In genomic region chr7:43590862-43591550, GRCh38 we compare ENCODE assay signal across 1 cellular context.
TF ChIP-seq lines count a peak whose summit lies in the region.

No MANE protein-coding gene starts in this region.

TF ChIP-seq in GM12878, 131 proteins besides CTCF, POLR2A, EP300 and RAD21 (continued from another document and continues in another):
- TF ChIP-seq ZBTB40 (IDR thresholded peaks at IDR 0.05; ENCODE audit: borderline replicate concordance) (no peak), CBFB (IDR thresholded peaks at IDR 0.05; ENCODE audit: low read depth) (peak; percentile 97), BRCA1 (IDR thresholded peaks at IDR 0.05; ENCODE audit: low read depth, low read length) (no peak), IRF5 (IDR thresholded peaks at IDR 0.05; ENCODE audit: borderline replicate concordance) (no peak), REST (IDR thresholded peaks at IDR 0.05; ENCODE audit: low read depth, low read length) (peak; percentile 24; the same call in 1 of the 2 replicates), SMARCA5 (IDR thresholded peaks at IDR 0.05) (no peak), SIN3A (IDR thresholded peaks at IDR 0.05; ENCODE audit: low read depth, low read length) (no peak), NR2F1 (conservative IDR thresholded peaks at IDR 0.05) (peak; percentile 87), JUND (IDR thresholded peaks at IDR 0.05; ENCODE audit: low read depth, low read length) (peak; percentile 97), WRNIP1 (IDR thresholded peaks at IDR 0.05; ENCODE audit: borderline replicate concordance, low read depth, low read length) (no peak), RCOR1 (conservative IDR thresholded peaks at IDR 0.05; ENCODE audit: low read depth, low read length) (no peak), SMC3 (IDR thresholded peaks at IDR 0.05; ENCODE audit: borderline replicate concordance, low read length) (no peak), NFXL1 (IDR thresholded peaks at IDR 0.05; ENCODE audit: borderline replicate concordance) (no peak), BMI1 (IDR thresholded peaks at IDR 0.05; ENCODE audit: borderline replicate concordance) (peak; percentile 86), NR2C1 (IDR thresholded peaks at IDR 0.05) (no peak), TCF7 (IDR thresholded peaks at IDR 0.05; ENCODE audit: borderline replicate concordance) (peak; percentile 64; the same call in 1 of the 2 replicates), RELB (IDR thresholded peaks at IDR 0.05; ENCODE audit: low read depth) (peak; percentile 83), ATF7 (IDR thresholded peaks at IDR 0.05; ENCODE audit: low read depth) (peak; percentile 82), POU2F2 (IDR thresholded peaks at IDR 0.05; ENCODE audit: borderline replicate concordance, low read depth, low read length) (peak; percentile 97), IRF4 (IDR thresholded peaks at IDR 0.05; ENCODE audit: low read depth, low read length) (peak; percentile 100), FOS (IDR thresholded peaks at IDR 0.05; ENCODE audit: borderline replicate concordance, extremely low read depth, insufficient read length) (no peak), HCFC1 (IDR thresholded peaks at IDR 0.05; ENCODE audit: low read length) (no peak), MTA2 (IDR thresholded peaks at IDR 0.05; ENCODE audit: low read depth) (peak; percentile 96), IKZF2 (IDR thresholded peaks at IDR 0.05) (peak; percentile 94 to 97), BHLHE40 (IDR thresholded peaks at IDR 0.05; ENCODE audit: borderline replicate concordance in 1 of 2, low read depth in 2 of 2, low read length in 1 of 2) (peak; percentile 75 to 85), TARDBP (IDR thresholded peaks at IDR 0.05; ENCODE audit: borderline replicate concordance) (0 out of 2 replicates have a peak, but pooled peaks have one; percentile 50), CBX3 (IDR thresholded peaks at IDR 0.05; ENCODE audit: borderline replicate concordance, low read depth) (no peak), FOXK2 (IDR thresholded peaks at IDR 0.05) (no peak), ESRRA (IDR thresholded peaks at IDR 0.05; ENCODE audit: low read length) (no peak), IKZF1 (conservative IDR thresholded peaks at IDR 0.05) (peak; percentile 91)
- TF ChIP-seq, protein P1, sequence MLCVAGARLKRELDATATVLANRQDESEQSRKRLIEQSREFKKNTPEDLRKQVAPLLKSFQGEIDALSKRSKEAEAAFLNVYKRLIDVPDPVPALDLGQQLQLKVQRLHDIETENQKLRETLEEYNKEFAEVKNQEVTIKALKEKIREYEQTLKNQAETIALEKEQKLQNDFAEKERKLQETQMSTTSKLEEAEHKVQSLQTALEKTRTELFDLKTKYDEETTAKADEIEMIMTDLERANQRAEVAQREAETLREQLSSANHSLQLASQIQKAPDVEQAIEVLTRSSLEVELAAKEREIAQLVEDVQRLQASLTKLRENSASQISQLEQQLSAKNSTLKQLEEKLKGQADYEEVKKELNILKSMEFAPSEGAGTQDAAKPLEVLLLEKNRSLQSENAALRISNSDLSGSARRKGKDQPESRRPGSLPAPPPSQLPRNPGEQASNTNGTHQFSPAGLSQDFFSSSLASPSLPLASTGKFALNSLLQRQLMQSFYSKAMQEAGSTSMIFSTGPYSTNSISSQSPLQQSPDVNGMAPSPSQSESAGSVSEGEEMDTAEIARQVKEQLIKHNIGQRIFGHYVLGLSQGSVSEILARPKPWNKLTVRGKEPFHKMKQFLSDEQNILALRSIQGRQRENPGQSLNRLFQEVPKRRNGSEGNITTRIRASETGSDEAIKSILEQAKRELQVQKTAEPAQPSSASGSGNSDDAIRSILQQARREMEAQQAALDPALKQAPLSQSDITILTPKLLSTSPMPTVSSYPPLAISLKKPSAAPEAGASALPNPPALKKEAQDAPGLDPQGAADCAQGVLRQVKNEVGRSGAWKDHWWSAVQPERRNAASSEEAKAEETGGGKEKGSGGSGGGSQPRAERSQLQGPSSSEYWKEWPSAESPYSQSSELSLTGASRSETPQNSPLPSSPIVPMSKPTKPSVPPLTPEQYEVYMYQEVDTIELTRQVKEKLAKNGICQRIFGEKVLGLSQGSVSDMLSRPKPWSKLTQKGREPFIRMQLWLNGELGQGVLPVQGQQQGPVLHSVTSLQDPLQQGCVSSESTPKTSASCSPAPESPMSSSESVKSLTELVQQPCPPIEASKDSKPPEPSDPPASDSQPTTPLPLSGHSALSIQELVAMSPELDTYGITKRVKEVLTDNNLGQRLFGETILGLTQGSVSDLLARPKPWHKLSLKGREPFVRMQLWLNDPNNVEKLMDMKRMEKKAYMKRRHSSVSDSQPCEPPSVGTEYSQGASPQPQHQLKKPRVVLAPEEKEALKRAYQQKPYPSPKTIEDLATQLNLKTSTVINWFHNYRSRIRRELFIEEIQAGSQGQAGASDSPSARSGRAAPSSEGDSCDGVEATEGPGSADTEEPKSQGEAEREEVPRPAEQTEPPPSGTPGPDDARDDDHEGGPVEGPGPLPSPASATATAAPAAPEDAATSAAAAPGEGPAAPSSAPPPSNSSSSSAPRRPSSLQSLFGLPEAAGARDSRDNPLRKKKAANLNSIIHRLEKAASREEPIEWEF (IDR thresholded peaks at IDR 0.05; ENCODE audit: insufficient replicate concordance, low read depth, low read length): peak; percentile 3
- TF ChIP-seq, protein P2, sequence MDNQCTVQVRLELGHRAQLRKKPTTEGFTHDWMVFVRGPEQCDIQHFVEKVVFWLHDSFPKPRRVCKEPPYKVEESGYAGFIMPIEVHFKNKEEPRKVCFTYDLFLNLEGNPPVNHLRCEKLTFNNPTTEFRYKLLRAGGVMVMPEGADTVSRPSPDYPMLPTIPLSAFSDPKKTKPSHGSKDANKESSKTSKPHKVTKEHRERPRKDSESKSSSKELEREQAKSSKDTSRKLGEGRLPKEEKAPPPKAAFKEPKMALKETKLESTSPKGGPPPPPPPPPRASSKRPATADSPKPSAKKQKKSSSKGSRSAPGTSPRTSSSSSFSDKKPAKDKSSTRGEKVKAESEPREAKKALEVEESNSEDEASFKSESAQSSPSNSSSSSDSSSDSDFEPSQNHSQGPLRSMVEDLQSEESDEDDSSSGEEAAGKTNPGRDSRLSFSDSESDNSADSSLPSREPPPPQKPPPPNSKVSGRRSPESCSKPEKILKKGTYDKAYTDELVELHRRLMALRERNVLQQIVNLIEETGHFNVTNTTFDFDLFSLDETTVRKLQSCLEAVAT (IDR thresholded peaks at IDR 0.05): peak; percentile 87
- TF ChIP-seq, protein P3, sequence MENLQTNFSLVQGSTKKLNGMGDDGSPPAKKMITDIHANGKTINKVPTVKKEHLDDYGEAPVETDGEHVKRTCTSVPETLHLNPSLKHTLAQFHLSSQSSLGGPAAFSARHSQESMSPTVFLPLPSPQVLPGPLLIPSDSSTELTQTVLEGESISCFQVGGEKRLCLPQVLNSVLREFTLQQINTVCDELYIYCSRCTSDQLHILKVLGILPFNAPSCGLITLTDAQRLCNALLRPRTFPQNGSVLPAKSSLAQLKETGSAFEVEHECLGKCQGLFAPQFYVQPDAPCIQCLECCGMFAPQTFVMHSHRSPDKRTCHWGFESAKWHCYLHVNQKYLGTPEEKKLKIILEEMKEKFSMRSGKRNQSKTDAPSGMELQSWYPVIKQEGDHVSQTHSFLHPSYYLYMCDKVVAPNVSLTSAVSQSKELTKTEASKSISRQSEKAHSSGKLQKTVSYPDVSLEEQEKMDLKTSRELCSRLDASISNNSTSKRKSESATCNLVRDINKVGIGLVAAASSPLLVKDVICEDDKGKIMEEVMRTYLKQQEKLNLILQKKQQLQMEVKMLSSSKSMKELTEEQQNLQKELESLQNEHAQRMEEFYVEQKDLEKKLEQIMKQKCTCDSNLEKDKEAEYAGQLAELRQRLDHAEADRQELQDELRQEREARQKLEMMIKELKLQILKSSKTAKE (IDR thresholded peaks at IDR 0.05; ENCODE audit: low read depth, poor library complexity, severe bottlenecking): peak; percentile 87
- TF ChIP-seq, protein P4, sequence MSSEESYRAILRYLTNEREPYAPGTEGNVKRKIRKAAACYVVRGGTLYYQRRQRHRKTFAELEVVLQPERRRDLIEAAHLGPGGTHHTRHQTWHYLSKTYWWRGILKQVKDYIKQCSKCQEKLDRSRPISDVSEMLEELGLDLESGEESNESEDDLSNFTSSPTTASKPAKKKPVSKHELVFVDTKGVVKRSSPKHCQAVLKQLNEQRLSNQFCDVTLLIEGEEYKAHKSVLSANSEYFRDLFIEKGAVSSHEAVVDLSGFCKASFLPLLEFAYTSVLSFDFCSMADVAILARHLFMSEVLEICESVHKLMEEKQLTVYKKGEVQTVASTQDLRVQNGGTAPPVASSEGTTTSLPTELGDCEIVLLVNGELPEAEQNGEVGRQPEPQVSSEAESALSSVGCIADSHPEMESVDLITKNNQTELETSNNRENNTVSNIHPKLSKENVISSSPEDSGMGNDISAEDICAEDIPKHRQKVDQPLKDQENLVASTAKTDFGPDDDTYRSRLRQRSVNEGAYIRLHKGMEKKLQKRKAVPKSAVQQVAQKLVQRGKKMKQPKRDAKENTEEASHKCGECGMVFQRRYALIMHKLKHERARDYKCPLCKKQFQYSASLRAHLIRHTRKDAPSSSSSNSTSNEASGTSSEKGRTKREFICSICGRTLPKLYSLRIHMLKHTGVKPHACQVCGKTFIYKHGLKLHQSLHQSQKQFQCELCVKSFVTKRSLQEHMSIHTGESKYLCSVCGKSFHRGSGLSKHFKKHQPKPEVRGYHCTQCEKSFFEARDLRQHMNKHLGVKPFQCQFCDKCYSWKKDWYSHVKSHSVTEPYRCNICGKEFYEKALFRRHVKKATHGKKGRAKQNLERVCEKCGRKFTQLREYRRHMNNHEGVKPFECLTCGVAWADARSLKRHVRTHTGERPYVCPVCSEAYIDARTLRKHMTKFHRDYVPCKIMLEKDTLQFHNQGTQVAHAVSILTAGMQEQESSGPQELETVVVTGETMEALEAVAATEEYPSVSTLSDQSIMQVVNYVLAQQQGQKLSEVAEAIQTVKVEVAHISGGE (CRISPR knock-in tag; IDR thresholded peaks at IDR 0.05): no peak
